ENCODE assay signal across 1 cellular context in genomic region chr17:65185060-65185459, GRCh38.
TF ChIP-seq lines count a peak whose summit lies in the region.

No MANE protein-coding gene starts in this region.

TF ChIP-seq in WTC11, 78 proteins besides CTCF, POLR2A, EP300 and RAD21 (continued from another document):
- no peak for TF ChIP-seq ARID4B (CRISPR knock-in tag; IDR thresholded peaks at IDR 0.05; ENCODE audit: borderline replicate concordance)
